In genomic region chr13:34435338-34435737, GRCh38 we compare ENCODE assay signal across 15 cellular contexts.
DNase-seq lines count a peak whose midpoint lies in the region; ATAC-seq and TF ChIP-seq lines count a peak whose summit lies in the region.
"Had no signal": no experiment of that assay in that cellular context is flagged by ENCODE, and none has a peak within 500 bp of the region (broad histone marks: within the 10 kb centered on the region; RNA-seq: fewer than 3 reads in every experiment).

No MANE protein-coding gene starts in this region.

- H3K27me3 ChIP-seq in HCT116 (ENCODE audit: insufficient read depth, low read length): no peaks in the 10 kb centered on the region
- H3K27me3 ChIP-seq: ovary, stomach had no signal

- H3K4me1 ChIP-seq in HCT116 (ENCODE audit: control insufficient read depth in 1 of 2, insufficient read depth in 2 of 2, low read length in 2 of 2): peaks cover 0 to 5% of the 10 kb centered on the region in 2 experiments; a peak in 2 of 4 replicates
- H3K4me1 ChIP-seq: stomach had no signal

- no peak for TF ChIP-seq RAD21 in HCT116 (IDR thresholded peaks at IDR 0.05; ENCODE audit: low read depth)

- H3K27ac ChIP-seq in HCT116 (ENCODE audit: low read depth, low read length): no peak overlapping the region
- H3K27ac ChIP-seq: ovary, stomach had no signal

- H3K79me2 ChIP-seq in HCT116 (ENCODE audit: insufficient read depth, low read length): no peaks in the 10 kb centered on the region

- H2AFZ ChIP-seq in HCT116 (ENCODE audit: low read depth, low read length, poor library complexity, severe bottlenecking): no peak overlapping the region

- no peak overlapping the region for H3K9ac ChIP-seq in HCT116 (ENCODE audit: low read length)

- ATAC-seq in HCT116: peak; percentile 74
- ATAC-seq in HG03460 (IDR thresholded peaks at IDR 0.05; ENCODE audit: unreplicated experiment): no peak
- no peak for ATAC-seq in HG02840 (IDR thresholded peaks at IDR 0.05; ENCODE audit: low FRiP score, unreplicated experiment)
- ATAC-seq: activated CD8-positive, alpha-beta T cell treated with anti-CD3 and anti-CD28 coated beads, Interleukin-2, amount 10 ng/mL, durations not matched to agents 7 days and 5 days had no signal

- no peaks in the 10 kb centered on the region for H3K36me3 ChIP-seq in HCT116 (ENCODE audit: control insufficient read depth in 1 of 2, insufficient read depth in 2 of 2, low read length in 2 of 2)
- H3K36me3 ChIP-seq: ovary, stomach had no signal

- intact Hi-C loops in HCT116 (cut with micrococcal nuclease): no loop called here

- POLR2A ChIA-PET in HCT116 (lab: Charles Lee): no interaction called here

- TF ChIP-seq CTCF in AG09309 (IDR thresholded peaks at IDR 0.05; ENCODE audit: control insufficient read depth, insufficient read depth, low read depth, low read length, missing control alignments): no peak
- TF ChIP-seq CTCF in HCT116 (IDR thresholded peaks at IDR 0.05 in 2 of 3, conservative IDR thresholded peaks at IDR 0.05 in 1 of 3; ENCODE audit: borderline replicate concordance in 1 of 3, insufficient read depth in 1 of 3, low read depth in 2 of 3, low read length in 2 of 3): no peak

- no peaks in the 10 kb centered on the region for H4K20me1 ChIP-seq in HCT116 (ENCODE audit: insufficient read depth)

- H3K9me2 ChIP-seq in HCT116 (ENCODE audit: insufficient read depth): no peaks in the 10 kb centered on the region

- no peaks in the 10 kb centered on the region for H3K9me3 ChIP-seq in HCT116 (ENCODE audit: control insufficient read depth in 1 of 2, insufficient read depth in 1 of 2, low read depth in 1 of 2, low read length in 2 of 2)
- H3K9me3 ChIP-seq: ovary, stomach had no signal

- peak overlapping the region; percentile 20; the same call in 1 of the 2 replicates for H3K4me2 ChIP-seq in HCT116 (ENCODE audit: low read length)

- H3K4me3 ChIP-seq in AG09309 (ENCODE audit: control insufficient read depth, low read depth, low read length): no peak overlapping the region
- no peak overlapping the region for H3K4me3 ChIP-seq in HCT116 (replicated peaks in 1 of 2; ENCODE audit: low read depth in 1 of 2, low read length in 2 of 2)
- H3K4me3 ChIP-seq: ovary, stomach had no signal

- RAD21 ChIA-PET in HCT116 (lab: Charles Lee; ENCODE audit: low non-redundant PET in 1 of 2, low total read pairs in 2 of 2, uncharacterized antibody in 2 of 2, unreplicated experiment in 2 of 2): no interaction called here

- DNase-seq in AG09309 (ENCODE audit: low read depth) (peak; percentile 47), HCT116 (ENCODE audit: low read depth, low spot score) (peak; percentile 21), amniotic epithelial cell (ENCODE audit: low read depth) (peak; percentile 75), islet precursor cell (peak; percentile 73), iPS-NIHi11 (ENCODE audit: low spot score) (no peak), NCI-H2081 treated with DMSO at 0.1 percent for 48 hours (lab: John Stamatoyannopoulos, UW) (no peak)
- DNase-seq: activated CD8-positive, alpha-beta T cell treated with anti-CD3 and anti-CD28 coated beads, Interleukin-2, amount 10 ng/mL, durations not matched to agents 7 days and 5 days; activated effector memory CD4-positive, alpha-beta T cell treated with Interleukin-2 at 50 U/mL for 16 hours; DMS79 treated with DMSO at 0.1 percent for 48 hours; effector CD4-positive, alpha-beta T cell; NCI-H2029 treated with DMSO at 0.1 percent for 48 hours; ovary; stomach had no signal

- CTCF ChIA-PET in HCT116 (lab: Charles Lee): no interaction called here

- no TSS peak for BruUV-seq in HCT116 (replicated peaks; lab: Mats Ljungman, UMichigan)

- no peak for TF ChIP-seq POLR2A in HCT116 (IDR thresholded peaks at IDR 0.05; ENCODE audit: borderline replicate concordance, extremely low read depth, insufficient read depth, insufficient read length)

TF ChIP-seq in HCT116, 20 proteins besides CTCF, POLR2A, EP300 and RAD21:
- 0 out of 2 replicates have a peak, but pooled peaks have one; percentile 17 for TF ChIP-seq FOSL1 (IDR thresholded peaks at IDR 0.05; ENCODE audit: low read depth)
- no peak for TF ChIP-seq POLR2AphosphoS5 (IDR thresholded peaks at IDR 0.05; ENCODE audit: low read depth, low read length)
- TF ChIP-seq TCF7L2 (IDR thresholded peaks at IDR 0.05; ENCODE audit: borderline replicate concordance, extremely low read depth, insufficient read depth, insufficient read length): peak; percentile 32
- TF ChIP-seq MAX (IDR thresholded peaks at IDR 0.05): no peak

Comparison
In these comparisons a context has a peak if more than half of its experiments do, and no peak if none do; other contexts are left out.
1. DNase-seq: peak in AG09309 (single experiment), HCT116 (single experiment), amniotic epithelial cell (single experiment) and islet precursor cell (single experiment); none in iPS-NIHi11 (single experiment) and NCI-H2081 treated with DMSO at 0.1 percent for 48 hours (single experiment).